ENCODE assay signal across 8 cellular contexts in the genomic region with DNA sequence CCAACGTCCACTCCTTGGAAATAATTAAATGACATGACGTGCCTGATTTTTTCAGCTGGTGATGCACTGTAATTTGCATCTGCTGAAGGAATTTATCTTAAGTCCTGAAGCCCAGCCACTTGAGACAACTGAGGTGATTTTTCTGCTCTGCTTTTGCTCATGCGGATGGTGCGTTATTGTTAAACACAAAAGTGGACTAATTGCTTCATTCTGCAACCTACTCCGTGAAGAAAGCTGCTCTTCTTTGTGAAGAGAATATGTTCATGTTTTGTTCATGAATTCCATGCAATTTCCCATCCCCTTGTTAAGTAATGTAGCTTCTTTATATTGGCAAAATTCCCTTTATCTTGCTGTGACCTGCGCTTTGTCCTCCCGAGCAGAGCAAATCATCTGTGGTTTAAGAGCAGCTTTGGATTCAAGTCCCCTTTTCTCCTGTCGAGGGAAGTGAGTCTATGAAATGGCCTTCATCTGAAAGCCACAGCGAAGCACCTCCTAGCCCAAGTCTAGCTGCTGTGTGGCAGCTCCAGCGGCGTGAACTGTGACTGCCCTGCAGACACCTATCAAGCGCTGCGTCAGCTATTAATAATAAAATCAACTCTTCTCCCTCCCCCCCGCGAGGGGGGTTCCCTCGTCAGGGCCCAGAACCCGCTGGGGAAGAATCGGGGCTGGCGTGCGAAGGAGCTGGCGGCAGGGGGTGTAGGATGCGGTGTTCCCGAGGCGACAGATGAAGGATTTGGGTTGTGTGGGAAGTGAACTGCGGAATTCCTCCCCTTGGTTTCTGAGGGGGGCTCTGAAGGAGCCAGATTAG. TPM values are rescaled to one million over a fixed set of nuclear protein-coding genes. Genes with fewer than 3 reads are reported as not detected.
DNase-seq lines count a peak whose midpoint lies in the region; ATAC-seq and TF ChIP-seq lines count a peak whose summit lies in the region.

No MANE protein-coding gene starts in this region.

- no peak for TF ChIP-seq POLR2A in gastrocnemius medialis (IDR thresholded peaks at IDR 0.05)

- H3K27me3 ChIP-seq in SJSA1 (replicated peaks) (no peaks in the 10 kb centered on the region), ascending aorta (no peaks in the 10 kb centered on the region), iPS DF 6.9 (ENCODE audit: control insufficient read depth, insufficient read depth, low read length) (no peaks in the 10 kb centered on the region), gastrocnemius medialis (no peaks in the 10 kb centered on the region)

- H3K36me3 ChIP-seq in SJSA1 (peaks cover 39% of the 10 kb centered on the region), ascending aorta (no peaks in the 10 kb centered on the region), iPS DF 6.9 (ENCODE audit: control insufficient read depth, insufficient read depth, low read length) (no peaks in the 10 kb centered on the region), gastrocnemius medialis (no peaks in the 10 kb centered on the region)

- TF ChIP-seq CTCF in ascending aorta (IDR thresholded peaks at IDR 0.05), result peak in 1 of 3 experiments; percentile 18
- TF ChIP-seq CTCF in gastrocnemius medialis (IDR thresholded peaks at IDR 0.05 in 4 of 5, conservative IDR thresholded peaks at IDR 0.05 in 1 of 5), result no peak

- ATAC-seq in GM18867 (IDR thresholded peaks at IDR 0.05; ENCODE audit: unreplicated experiment), result peak; percentile 7
- peak; percentile 5 for ATAC-seq in HG03520 (IDR thresholded peaks at IDR 0.05; ENCODE audit: unreplicated experiment)
- peak; percentile 9 to 22 for ATAC-seq in gastrocnemius medialis
- ATAC-seq in HG03196 (IDR thresholded peaks at IDR 0.05; ENCODE audit: unreplicated experiment), result no peak

- H3K27ac ChIP-seq in SJSA1 (peak overlapping the region; percentile 99), ascending aorta (peak overlapping the region; percentile 99 to 100), iPS DF 6.9 (ENCODE audit: low read length) (no peak overlapping the region), gastrocnemius medialis (peak overlapping the region; percentile 93 to 97 (median 96))

- H3K4me1 ChIP-seq in SJSA1 (replicated peaks), result peaks cover 22% of the 10 kb centered on the region
- H3K4me1 ChIP-seq in ascending aorta, result peaks cover 0 to 2% of the 10 kb centered on the region in 2 donors
- H3K4me1 ChIP-seq in iPS DF 6.9 (ENCODE audit: control insufficient read depth, insufficient read depth, low read length), result peaks cover 4% of the 10 kb centered on the region; the same call in 1 of the 2 replicates
- H3K4me1 ChIP-seq in gastrocnemius medialis, result peaks cover 0 to 17% of the 10 kb centered on the region in 2 donors

- DNase-seq in AG08395 (ENCODE audit: low spot score), result peak; percentile 52
- peak; percentile 63 to 82 for DNase-seq in SJSA1 (ENCODE audit: low read depth in 1 of 2, low spot score in 2 of 2)
- peak in 1 of 2 donors; percentile 81 for DNase-seq in ascending aorta (ENCODE audit: low spot score in 2 of 2)
- no peak for DNase-seq in iPS DF 6.9 (ENCODE audit: low read depth, low spot score)
- DNase-seq in gastrocnemius medialis, result peak in 1 of 2 donors; percentile 63

- in situ Hi-C loops in gastrocnemius medialis (cut with MboI; ENCODE audit: low sequenced_read_pairs in 4 of 4), result no loop called here

- H3K4me3 ChIP-seq in SJSA1 (peak overlapping the region; percentile 95), ascending aorta (peak overlapping the region; percentile 93 to 99), iPS DF 6.9 (ENCODE audit: low read length) (peak overlapping the region; percentile 77; the same call in 1 of the 2 replicates), gastrocnemius medialis (peak overlapping the region; percentile 82 to 93 (median 86))

- H3K9me3 ChIP-seq in SJSA1 (replicated peaks) (peaks cover 7% of the 10 kb centered on the region; the same call in 1 of the 2 replicates), ascending aorta (no peaks in the 10 kb centered on the region), iPS DF 6.9 (ENCODE audit: control insufficient read depth, insufficient read depth, low read length) (no peaks in the 10 kb centered on the region), gastrocnemius medialis (no peaks in the 10 kb centered on the region)

- WGBS in iPS DF 6.9 (ENCODE audit: insufficient coverage, insufficient read length), result no CpG with 5 or more reads among the region's 25 CpGs

- intact Hi-C loops in ascending aorta (cut with DNase I), result loop anchor here (2.0 to 5.0 kb wide), 4 partner anchors 31 to 179 kb away; a partner anchor contains a TSS
- intact Hi-C loops in gastrocnemius medialis (cut with DNase I; ENCODE audit: low total_unique reads), result loop anchor here (2.0 to 10.0 kb wide), 5 partner anchors 33 to 305 kb away; a partner anchor contains a TSS

RNA-seq across cellular contexts. Expression of a gene that starts 0.9 kb away (rescaled TPM):
- 63.8 and 97.9 TPM in 2 replicates for total RNA-seq in SJSA1 (2014; rRNA removed; shearing (Covaris generic))
- total RNA-seq in ascending aorta, result 185 TPM
- total RNA-seq in gastrocnemius medialis, result 1,000 to 10,000 TPM in 2 of 4 donors, 100 to 1,000 TPM in 2; 788 to 1,983 (median 1,302) TPM
